Comparison of ENCODE assay signal across 1 cellular context in the genomic region with DNA sequence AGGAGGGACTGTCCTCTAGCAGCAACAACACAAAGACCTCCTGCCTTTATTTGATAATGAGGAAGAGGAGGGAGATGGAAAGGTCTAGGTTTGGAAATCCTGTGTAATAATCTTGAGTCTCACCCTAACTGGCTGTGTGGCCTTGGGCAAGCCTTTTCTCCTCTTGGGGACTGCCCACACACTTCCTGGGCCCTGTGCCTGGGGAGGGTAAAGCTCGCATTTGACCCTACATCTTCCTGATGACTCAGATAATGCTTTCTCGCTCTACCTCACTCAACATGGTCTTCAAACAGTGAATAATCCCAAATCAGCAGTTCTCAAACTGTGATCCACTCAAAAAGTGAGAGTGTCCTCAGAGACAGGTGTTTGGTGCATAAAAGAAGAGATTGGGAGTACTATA.
TF ChIP-seq lines count a peak whose summit lies in the region.

No MANE protein-coding gene starts in this region.

TF ChIP-seq in HCT116, 20 proteins besides CTCF, POLR2A, EP300 and RAD21 (continued from another document):
- TF ChIP-seq, protein P1, sequence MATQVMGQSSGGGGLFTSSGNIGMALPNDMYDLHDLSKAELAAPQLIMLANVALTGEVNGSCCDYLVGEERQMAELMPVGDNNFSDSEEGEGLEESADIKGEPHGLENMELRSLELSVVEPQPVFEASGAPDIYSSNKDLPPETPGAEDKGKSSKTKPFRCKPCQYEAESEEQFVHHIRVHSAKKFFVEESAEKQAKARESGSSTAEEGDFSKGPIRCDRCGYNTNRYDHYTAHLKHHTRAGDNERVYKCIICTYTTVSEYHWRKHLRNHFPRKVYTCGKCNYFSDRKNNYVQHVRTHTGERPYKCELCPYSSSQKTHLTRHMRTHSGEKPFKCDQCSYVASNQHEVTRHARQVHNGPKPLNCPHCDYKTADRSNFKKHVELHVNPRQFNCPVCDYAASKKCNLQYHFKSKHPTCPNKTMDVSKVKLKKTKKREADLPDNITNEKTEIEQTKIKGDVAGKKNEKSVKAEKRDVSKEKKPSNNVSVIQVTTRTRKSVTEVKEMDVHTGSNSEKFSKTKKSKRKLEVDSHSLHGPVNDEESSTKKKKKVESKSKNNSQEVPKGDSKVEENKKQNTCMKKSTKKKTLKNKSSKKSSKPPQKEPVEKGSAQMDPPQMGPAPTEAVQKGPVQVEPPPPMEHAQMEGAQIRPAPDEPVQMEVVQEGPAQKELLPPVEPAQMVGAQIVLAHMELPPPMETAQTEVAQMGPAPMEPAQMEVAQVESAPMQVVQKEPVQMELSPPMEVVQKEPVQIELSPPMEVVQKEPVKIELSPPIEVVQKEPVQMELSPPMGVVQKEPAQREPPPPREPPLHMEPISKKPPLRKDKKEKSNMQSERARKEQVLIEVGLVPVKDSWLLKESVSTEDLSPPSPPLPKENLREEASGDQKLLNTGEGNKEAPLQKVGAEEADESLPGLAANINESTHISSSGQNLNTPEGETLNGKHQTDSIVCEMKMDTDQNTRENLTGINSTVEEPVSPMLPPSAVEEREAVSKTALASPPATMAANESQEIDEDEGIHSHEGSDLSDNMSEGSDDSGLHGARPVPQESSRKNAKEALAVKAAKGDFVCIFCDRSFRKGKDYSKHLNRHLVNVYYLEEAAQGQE (IDR thresholded peaks at IDR 0.05; ENCODE audit: low read depth) = no peak
- no peak for TF ChIP-seq ELF1 (IDR thresholded peaks at IDR 0.05; ENCODE audit: borderline replicate concordance, low read depth)
- TF ChIP-seq FOSL1 (IDR thresholded peaks at IDR 0.05; ENCODE audit: low read depth) = no peak
- no peak for TF ChIP-seq EZH2phosphoT487 (IDR thresholded peaks at IDR 0.05; ENCODE audit: borderline replicate concordance)
- no peak for TF ChIP-seq EZH2 (IDR thresholded peaks at IDR 0.05)
- TF ChIP-seq POLR2AphosphoS5 (IDR thresholded peaks at IDR 0.05; ENCODE audit: low read depth, low read length) = no peak
- TF ChIP-seq, protein P2, sequence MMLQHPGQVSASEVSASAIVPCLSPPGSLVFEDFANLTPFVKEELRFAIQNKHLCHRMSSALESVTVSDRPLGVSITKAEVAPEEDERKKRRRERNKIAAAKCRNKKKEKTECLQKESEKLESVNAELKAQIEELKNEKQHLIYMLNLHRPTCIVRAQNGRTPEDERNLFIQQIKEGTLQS (IDR thresholded peaks at IDR 0.05) = no peak
- TF ChIP-seq EGR1 (IDR thresholded peaks at IDR 0.05; ENCODE audit: low read depth) = no peak
- no peak for TF ChIP-seq JUND (IDR thresholded peaks at IDR 0.05)
- TF ChIP-seq YY1 (IDR thresholded peaks at IDR 0.05; ENCODE audit: extremely low read depth, insufficient replicate concordance, low read depth, low read length) = no peak
- TF ChIP-seq ZFX (IDR thresholded peaks at IDR 0.05) = no peak
- TF ChIP-seq SRF (IDR thresholded peaks at IDR 0.05; ENCODE audit: low read depth) = no peak
- no peak for TF ChIP-seq CBX3 (IDR thresholded peaks at IDR 0.05; ENCODE audit: low read depth)
- TF ChIP-seq ZNF274 (IDR thresholded peaks at IDR 0.05; ENCODE audit: low read depth, low read length) = no peak
